In genomic region chr6:51025082-51025777, GRCh38 we compare ENCODE assay signal across 16 cellular contexts.
DNase-seq lines count a peak whose midpoint lies in the region; ATAC-seq, FAIRE-seq and TF ChIP-seq lines count a peak whose summit lies in the region.
"Had no signal": no experiment of that assay in that cellular context is flagged by ENCODE, and none has a peak within 500 bp of the region (broad histone marks: within the 10 kb centered on the region; RNA-seq: fewer than 3 reads in every experiment).

No MANE protein-coding gene starts in this region.

- peak overlapping the region; percentile 28 for H2AK9ac ChIP-seq in IMR-90 (replicated peaks; ENCODE audit: low read depth, low read length, poor library complexity)

- FAIRE-seq in K562 (lab: Jason Lieb, UNC): peak; percentile 92

- intact Hi-C loops in IMR-90 (cut with micrococcal nuclease) (no loop called here), K562 (cut with micrococcal nuclease) (no loop called here)

- dilution Hi-C loops in IMR-90 (cut with HindIII; ENCODE audit: low sequenced_read_pairs, unreplicated experiment): no loop called here

- H4K91ac ChIP-seq in IMR-90 (ENCODE audit: insufficient read depth, low read depth, low read length): no peak overlapping the region

- TF ChIP-seq RAD21 in IMR-90 (IDR thresholded peaks at IDR 0.05; ENCODE audit: low read length): no peak
- TF ChIP-seq RAD21 in K562 (CRISPR knock-in tag; conservative IDR thresholded peaks at IDR 0.05 in 1 of 2, IDR thresholded peaks at IDR 0.05 in 1 of 2): no peak

- DNase-seq in AG20443 (ENCODE audit: low spot score): peak; percentile 6
- peak; percentile 7 for DNase-seq in IMR-90
- peak; percentile 54 to 85 (median 66) for DNase-seq in K562 (ENCODE audit: extremely low read depth in 1 of 4, low spot score in 3 of 4)
- DNase-seq in mesendoderm: peak; percentile 30
- no peak for DNase-seq in cerebellar nuclear complex (lab: John Stamatoyannopoulos, UW)
- no peak for DNase-seq in ureter (ENCODE audit: low spot score)
- no peak for DNase-seq in NCI-H446 treated with DMSO at 0.1 percent for 48 hours (lab: John Stamatoyannopoulos, UW)
- no peak for DNase-seq in NCI-H345 treated with DMSO at 0.1 percent for 48 hours (lab: John Stamatoyannopoulos, UW; ENCODE audit: unreplicated experiment)
- DNase-seq: activated CD8-positive, alpha-beta memory T cell treated with anti-CD3 and anti-CD28 coated beads for 24 hours; AML-193; cortex of kidney; hippocampal formation; KG1; left ventricle myocardium inferior; naive B cell; NCI-H1417 had no signal

- H3K79me1 ChIP-seq in IMR-90 (ENCODE audit: low read depth in 1 of 2, low read length in 2 of 2): no peaks in the 10 kb centered on the region
- H3K79me1 ChIP-seq in mesendoderm (ENCODE audit: low read length): no peaks in the 10 kb centered on the region

- H2BK120ac ChIP-seq in IMR-90 (ENCODE audit: low read depth, low read length): no peak overlapping the region
- no peak overlapping the region for H2BK120ac ChIP-seq in mesendoderm (ENCODE audit: low read depth, low read length)

- H3K9me1 ChIP-seq in IMR-90 (ENCODE audit: insufficient read depth, low read length): no peaks in the 10 kb centered on the region
- H3K9me1 ChIP-seq in K562 (ENCODE audit: control insufficient read depth, insufficient read depth, low read length): no peaks in the 10 kb centered on the region

- H2AFZ ChIP-seq in IMR-90 (replicated peaks; ENCODE audit: low read length, poor library complexity): no peak overlapping the region
- peak overlapping the region; percentile 92 for H2AFZ ChIP-seq in K562 (ENCODE audit: low read depth, low read length)

- in situ Hi-C loops in IMR-90 (cut with MboI; ENCODE audit: low sequenced_read_pairs) (no loop called here), K562 (cut with MboI) (no loop called here)

- H3K9me3 ChIP-seq in IMR-90 (ENCODE audit: control insufficient read depth, insufficient read depth, low read length): peaks cover 8% of the 10 kb centered on the region
- no peaks in the 10 kb centered on the region for H3K9me3 ChIP-seq in K562 (replicated peaks; ENCODE audit: control insufficient read depth, insufficient read depth, low read depth, low read length)
- H3K9me3 ChIP-seq: left ventricle myocardium inferior had no signal

- H3K79me2 ChIP-seq in K562 (ENCODE audit: control insufficient read depth, insufficient read depth, low read length) (no peaks in the 10 kb centered on the region), mesendoderm (ENCODE audit: control insufficient read depth, insufficient read depth, low read length) (no peaks in the 10 kb centered on the region)

- CTCF ChIA-PET in IMR-90 (lab: Yijun Ruan, JAX) (no interaction called here), K562 (lab: Yijun Ruan, JAX; ENCODE audit: low intra/inter-chr PET ratio) (no interaction called here)

- H3K27me3 ChIP-seq in IMR-90 (ENCODE audit: control insufficient read depth, insufficient read depth, low read length) (no peaks in the 10 kb centered on the region), K562 (ENCODE audit: control insufficient read depth in 2 of 2, insufficient read depth in 2 of 2, low read length in 2 of 2) (no peaks in the 10 kb centered on the region), mesendoderm (ENCODE audit: insufficient read depth, low read length, poor library complexity) (no peaks in the 10 kb centered on the region)

- H3K14ac ChIP-seq in IMR-90 (replicated peaks; ENCODE audit: low read depth, low read length): no peak overlapping the region

- H3K56ac ChIP-seq in IMR-90 (ENCODE audit: extremely low read depth, insufficient read depth, low read length): no peak overlapping the region
- no peak overlapping the region for H3K56ac ChIP-seq in mesendoderm (ENCODE audit: low read length)

- no peak for ATAC-seq in IMR-90 (ENCODE audit: low read depth)
- ATAC-seq in K562: peak; percentile 83

- TF ChIP-seq EP300 in K562 (IDR thresholded peaks at IDR 0.05; ENCODE audit: low read length): peak; percentile 43; the same call in 1 of the 2 replicates

- H2BK15ac ChIP-seq in IMR-90 (ENCODE audit: low read depth, low read length): no peak overlapping the region
- no peak overlapping the region for H2BK15ac ChIP-seq in mesendoderm (replicated peaks; ENCODE audit: low read depth)

- H3K4me3 ChIP-seq in IMR-90 (ENCODE audit: insufficient read depth, low read depth, low read length): no peak overlapping the region
- H3K4me3 ChIP-seq in K562: 0 out of 2 replicates have a peak overlapping the region, but pooled peaks have one; percentile 1
- H3K4me3 ChIP-seq in mesendoderm (ENCODE audit: low read length): no peak overlapping the region
- H3K4me3 ChIP-seq: left ventricle myocardium inferior had no signal

- no peak overlapping the region for H2BK5ac ChIP-seq in IMR-90 (ENCODE audit: low read depth, low read length, poor library complexity, severe bottlenecking)
- no peak overlapping the region for H2BK5ac ChIP-seq in mesendoderm (ENCODE audit: low read length)

- H3K4ac ChIP-seq in IMR-90 (ENCODE audit: low read depth, low read length): no peak overlapping the region
- no peak overlapping the region for H3K4ac ChIP-seq in mesendoderm (ENCODE audit: low read depth, low read length)

- POLR2A ChIA-PET in IMR-90 (lab: Charles Lee; ENCODE audit: unreplicated experiment) (no interaction called here), K562 (lab: Yijun Ruan, JAX) (interaction anchor here (0.5 to 2.7 kb wide), 6 partner anchors 8 to 73 kb away, joined by 3 to 10 read pairs (median 4); no protein-coding TSS in a partner anchor)

- H3K4me2 ChIP-seq in IMR-90 (ENCODE audit: low read depth, low read length) (no peak overlapping the region), K562 (ENCODE audit: insufficient read depth, low read length) (peak overlapping the region; percentile 75), mesendoderm (ENCODE audit: low read length) (no peak overlapping the region)

- TF ChIP-seq CTCF in IMR-90 (conservative IDR thresholded peaks at IDR 0.05; ENCODE audit: low read depth, low read length) (no peak), K562 (IDR thresholded peaks at IDR 0.05 in 2 of 3, conservative IDR thresholded peaks at IDR 0.05 in 1 of 3; ENCODE audit: insufficient read depth in 2 of 3, low read depth in 1 of 3, low read length in 3 of 3) (no peak)

- no peak overlapping the region for H3K9ac ChIP-seq in IMR-90 (ENCODE audit: low read depth, low read length)
- peak overlapping the region; percentile 44 to 71; a peak in 3 of 4 replicates for H3K9ac ChIP-seq in K562 (ENCODE audit: insufficient read depth in 1 of 2, low read depth in 2 of 2, low read length in 2 of 2)
- no peak overlapping the region for H3K9ac ChIP-seq in mesendoderm (ENCODE audit: low read length)

- H2BK20ac ChIP-seq in IMR-90 (ENCODE audit: low read depth, low read length): no peak overlapping the region

- no peak for TF ChIP-seq POLR2A in IMR-90 (IDR thresholded peaks at IDR 0.05; ENCODE audit: low read depth, low read length)
- no peak; the same call in 1 of the 2 replicates for TF ChIP-seq POLR2A in K562 (conservative IDR thresholded peaks at IDR 0.05)

- H3K23ac ChIP-seq in IMR-90 (ENCODE audit: low read depth, low read length) (no peak overlapping the region), mesendoderm (ENCODE audit: low read length) (no peak overlapping the region)

- H4K5ac ChIP-seq in IMR-90 (ENCODE audit: low read depth, low read length) (no peak overlapping the region), mesendoderm (ENCODE audit: low read length) (no peak overlapping the region)

- H2AK5ac ChIP-seq in IMR-90 (ENCODE audit: low read depth, low read length) (no peak overlapping the region), mesendoderm (ENCODE audit: low read length) (no peak overlapping the region)

- H3K18ac ChIP-seq in IMR-90 (ENCODE audit: low read depth, low read length) (no peak overlapping the region), mesendoderm (ENCODE audit: low read length) (no peak overlapping the region)

- H3K4me1 ChIP-seq in IMR-90 (ENCODE audit: control insufficient read depth, insufficient read depth, low read length) (no peaks in the 10 kb centered on the region), K562 (replicated peaks in 1 of 2; ENCODE audit: control insufficient read depth in 2 of 2, insufficient read depth in 2 of 2, low read length in 2 of 2) (peaks cover 5 to 13% of the 10 kb centered on the region in 2 experiments; a peak in 4 of 5 replicates), mesendoderm (ENCODE audit: control insufficient read depth, low read depth, low read length) (no peaks in the 10 kb centered on the region)
- H3K4me1 ChIP-seq: left ventricle myocardium inferior had no signal

- H3K36me3 ChIP-seq in IMR-90 (ENCODE audit: control insufficient read depth, insufficient read depth, low read length): no peaks in the 10 kb centered on the region
- H3K36me3 ChIP-seq in K562 (ENCODE audit: control insufficient read depth, insufficient read depth, low read length): no peaks in the 10 kb centered on the region
- no peaks in the 10 kb centered on the region for H3K36me3 ChIP-seq in mesendoderm (ENCODE audit: control insufficient read depth, insufficient read depth, low read length)
- H3K36me3 ChIP-seq: left ventricle myocardium inferior had no signal

- H4K8ac ChIP-seq in IMR-90 (ENCODE audit: low read depth in 2 of 2, low read length in 2 of 2): no peak overlapping the region
- no peak overlapping the region for H4K8ac ChIP-seq in mesendoderm (ENCODE audit: low read depth, low read length)

- no peaks in the 10 kb centered on the region for H4K20me1 ChIP-seq in IMR-90 (ENCODE audit: insufficient read depth, low read length)
- H4K20me1 ChIP-seq in K562 (replicated peaks; ENCODE audit: control insufficient read depth, insufficient read depth, low read length): no peaks in the 10 kb centered on the region

- BruUV-seq in IMR-90 (replicated peaks; lab: Mats Ljungman, UMichigan) (no TSS peak), K562 (replicated peaks; lab: Mats Ljungman, UMichigan) (no TSS peak)

- H3K27ac ChIP-seq in IMR-90 (ENCODE audit: insufficient read depth, low read length) (no peak overlapping the region), K562 (ENCODE audit: extremely low read depth, low read depth, low read length) (peak overlapping the region; percentile 69), mesendoderm (ENCODE audit: low read depth, low read length) (no peak overlapping the region)
- H3K27ac ChIP-seq: left ventricle myocardium inferior had no signal

- WGBS in IMR-90 (ENCODE audit: extremely low coverage in 2 of 2, insufficient read length in 1 of 2), 2 experiments: 78% methylated on average over 4 of the region's 18 CpGs; no CpG with 5 or more reads in 1 of the 2 experiments
- 21% methylated on average over 18 of the region's 18 CpGs for WGBS in K562 (ENCODE audit: insufficient coverage, low coverage, missing lambda C conversion rate)
- no CpG with 5 or more reads among the region's 18 CpGs for WGBS in mesendoderm (ENCODE audit: extremely low coverage, insufficient coverage, low lambda C conversion rate)

TF ChIP-seq in IMR-90, 13 proteins besides CTCF, POLR2A, EP300 and RAD21 (continues in another document):
- TF ChIP-seq BHLHE40 (IDR thresholded peaks at IDR 0.05; ENCODE audit: low read depth, low read length): no peak
- no peak for TF ChIP-seq MXI1 (IDR thresholded peaks at IDR 0.05; ENCODE audit: borderline replicate concordance, low read depth, low read length)

TF ChIP-seq in K562, 482 proteins besides CTCF, POLR2A, EP300 and RAD21 (continues in another document):
- TF ChIP-seq ZNF324 (CRISPR knock-in tag; IDR thresholded peaks at IDR 0.05) (no peak), ZNF121 (CRISPR knock-in tag; conservative IDR thresholded peaks at IDR 0.05) (no peak)

Comparison
In these comparisons a context has a peak if more than half of its experiments do, and no peak if none do; other contexts are left out.
1. DNase-seq: peak in AG20443 (single experiment), IMR-90 (single experiment), K562 (4 of 4) and mesendoderm (single experiment); none in cerebellar nuclear complex (0 of 2), ureter (single experiment), NCI-H446 treated with DMSO at 0.1 percent for 48 hours (single experiment) and NCI-H345 treated with DMSO at 0.1 percent for 48 hours (single experiment).
2. H3K9ac ChIP-seq: peak in K562 (2 of 2); none in IMR-90 (single experiment) and mesendoderm (single experiment).